20 cellular contexts compared by ENCODE assay signal in the genomic region with DNA sequence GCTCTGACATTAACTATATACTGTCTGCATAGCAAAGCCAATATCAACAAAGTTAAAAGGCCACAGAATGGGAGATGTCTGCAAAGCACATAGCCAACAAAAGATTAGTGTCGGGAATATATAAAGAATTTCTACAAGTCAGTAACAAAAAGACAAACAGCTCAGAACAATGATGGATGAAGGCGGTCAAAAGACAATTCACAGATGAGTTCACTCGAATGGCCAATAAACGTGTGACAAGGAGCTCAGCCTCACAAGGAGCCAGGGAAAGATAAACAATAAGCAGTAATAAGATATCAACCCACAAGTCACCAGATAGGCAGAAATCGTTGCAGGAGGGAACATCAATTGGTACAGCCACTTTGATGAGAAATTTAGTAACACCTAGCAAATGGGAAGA.
DNase-seq lines count a peak whose midpoint lies in the region; ATAC-seq and TF ChIP-seq lines count a peak whose summit lies in the region.
"Had no signal": no experiment of that assay in that cellular context is flagged by ENCODE, and none has a peak within 500 bp of the region (broad histone marks: within the 10 kb centered on the region; RNA-seq: fewer than 3 reads in every experiment).

No MANE protein-coding gene starts in this region.

- H3F3A ChIP-seq in neural progenitor cell (ENCODE audit: low read depth) = no peaks in the 10 kb centered on the region
- H3F3A ChIP-seq in MM.1S (ENCODE audit: insufficient read depth, low read length) = no peaks in the 10 kb centered on the region

- H3K27me3 ChIP-seq in neural progenitor cell = no peaks in the 10 kb centered on the region
- no peaks in the 10 kb centered on the region for H3K27me3 ChIP-seq in tibial nerve
- H3K27me3 ChIP-seq in MM.1S (replicated peaks; ENCODE audit: insufficient read depth, low read length) = no peaks in the 10 kb centered on the region
- H3K27me3 ChIP-seq: BLaER1 had no signal

- CTCF ChIA-PET in RWPE1 (lab: Yijun Ruan, JAX) = no interaction called here

- WGBS in tibial nerve, 2 donors = 47 to 67% methylated on average over 5 of the region's 5 CpGs

- TF ChIP-seq POLR2A in tibial nerve (IDR thresholded peaks at IDR 0.05) = no peak

- H3K36me3 ChIP-seq in neural progenitor cell (no peaks in the 10 kb centered on the region), tibial nerve (no peaks in the 10 kb centered on the region), MM.1S (replicated peaks; ENCODE audit: insufficient read depth, low read length) (no peaks in the 10 kb centered on the region)
- H3K36me3 ChIP-seq: BLaER1 had no signal

- H3K9me3 Mint-ChIP-seq in neural progenitor cell = no peaks in the 10 kb centered on the region
- H3K9me3 Mint-ChIP-seq: CD8-positive, alpha-beta T cell; H9 had no signal

- H3K4me1 Mint-ChIP-seq in neural progenitor cell = peaks cover 4% of the 10 kb centered on the region
- H3K4me1 Mint-ChIP-seq: B cell; CD4-positive, CD25-positive, alpha-beta regulatory T cell; GM23338; H9 had no signal

- H3K4me1 ChIP-seq in neural progenitor cell (peaks cover 10% of the 10 kb centered on the region), tibial nerve (no peaks in the 10 kb centered on the region), MM.1S (ENCODE audit: low read length) (no peaks in the 10 kb centered on the region)
- H3K4me1 ChIP-seq: BLaER1, Caco-2 had no signal

- no peak overlapping the region for H3K27ac Mint-ChIP-seq in neural progenitor cell
- H3K27ac Mint-ChIP-seq: B cell; CD4-positive, CD25-positive, alpha-beta regulatory T cell; CD8-positive, alpha-beta T cell; GM23338; H9; HFFc6 had no signal

- H3K36me3 Mint-ChIP-seq in neural progenitor cell = no peaks in the 10 kb centered on the region
- H3K36me3 Mint-ChIP-seq: CD4-positive, CD25-positive, alpha-beta regulatory T cell; CD8-positive, alpha-beta T cell had no signal

- no peak overlapping the region for H2AFZ ChIP-seq in neural progenitor cell (replicated peaks)
- no peak overlapping the region for H2AFZ ChIP-seq in MM.1S (ENCODE audit: low read length)
- H2AFZ ChIP-seq: GM23338 had no signal

- H3K4me3 Mint-ChIP-seq in neural progenitor cell = no peak overlapping the region
- H3K4me3 Mint-ChIP-seq: B cell; CD4-positive, CD25-positive, alpha-beta regulatory T cell; CD8-positive, alpha-beta T cell; GM23338; H9; HFFc6 had no signal

- H3K4me3 ChIP-seq in neural progenitor cell = no peak overlapping the region
- H3K4me3 ChIP-seq in tibial nerve = no peak overlapping the region
- H3K4me3 ChIP-seq in MM.1S (ENCODE audit: low read length) = no peak overlapping the region
- H3K4me3 ChIP-seq: BLaER1, GM23338 had no signal

- H3K27ac ChIP-seq in neural progenitor cell = no peak overlapping the region
- H3K27ac ChIP-seq in tibial nerve = no peak overlapping the region
- no peak overlapping the region for H3K27ac ChIP-seq in MM.1S (ENCODE audit: low read length)
- H3K27ac ChIP-seq in RWPE1 = no peak overlapping the region
- H3K27ac ChIP-seq: BLaER1, C4-2B had no signal

- POLR2A ChIA-PET in RWPE1 (lab: Yijun Ruan, JAX; ENCODE audit: low non-redundant PET) = no interaction called here

- no peak for ATAC-seq in GM18873 (IDR thresholded peaks at IDR 0.05; ENCODE audit: low FRiP score, unreplicated experiment)
- ATAC-seq: CD8-positive, alpha-beta T cell; GM23338; HCT116 had no signal

- H3K9me3 ChIP-seq in neural progenitor cell (ENCODE audit: low read depth) (no peaks in the 10 kb centered on the region), tibial nerve (peaks cover 0 to 6% (median 0%) of the 10 kb centered on the region in 4 donors), MM.1S (replicated peaks; ENCODE audit: insufficient read depth, low read length) (no peaks in the 10 kb centered on the region)
- H3K9me3 ChIP-seq: BLaER1, Caco-2 had no signal

- H4K20me1 ChIP-seq in neural progenitor cell (ENCODE audit: low read depth) (no peaks in the 10 kb centered on the region), MM.1S (ENCODE audit: insufficient read depth, low read length) (no peaks in the 10 kb centered on the region)
- H4K20me1 ChIP-seq: BLaER1 had no signal

- no peaks in the 10 kb centered on the region for H3K79me2 ChIP-seq in neural progenitor cell (ENCODE audit: low read depth)
- H3K79me2 ChIP-seq in MM.1S (ENCODE audit: low read length) = no peaks in the 10 kb centered on the region

- H3K9ac ChIP-seq in neural progenitor cell (no peak overlapping the region), MM.1S (ENCODE audit: low read length) (no peak overlapping the region)
- H3K9ac ChIP-seq: BLaER1 had no signal

- H3K4me2 ChIP-seq in neural progenitor cell = peak overlapping the region; percentile 45
- no peak overlapping the region for H3K4me2 ChIP-seq in MM.1S (ENCODE audit: low read depth, low read length)
- H3K4me2 ChIP-seq: BLaER1, GM23338 had no signal

- no peak for TF ChIP-seq EP300 in tibial nerve (IDR thresholded peaks at IDR 0.05)

- no peak for TF ChIP-seq CTCF in neural progenitor cell (IDR thresholded peaks at IDR 0.05)
- no peak for TF ChIP-seq CTCF in tibial nerve (IDR thresholded peaks at IDR 0.05)
- no peak for TF ChIP-seq CTCF in MM.1S (IDR thresholded peaks at IDR 0.05; ENCODE audit: low read length)
- no peak for TF ChIP-seq CTCF in RWPE1 (conservative IDR thresholded peaks at IDR 0.05; ENCODE audit: low read depth)

- no peaks in the 10 kb centered on the region for H3K27me3 Mint-ChIP-seq in neural progenitor cell (ENCODE audit: insufficient read depth, low read depth)
- H3K27me3 Mint-ChIP-seq: CD4-positive, CD25-positive, alpha-beta regulatory T cell had no signal

- DNase-seq in NCI-H187 treated with DMSO at 0.1 percent for 48 hours (lab: John Stamatoyannopoulos, UW) (peak; percentile 19), OCI-M1 (lab: John Stamatoyannopoulos, UW) (peak; percentile 1), neural progenitor cell (ENCODE audit: low spot score) (peak; percentile 52), retina (peak; percentile 21), tibial nerve (ENCODE audit: low spot score in 2 of 2) (no peak), MM.1S (no peak), RWPE1 (ENCODE audit: low spot score) (no peak)
- DNase-seq: Caco-2; CD4-positive, CD25-positive, alpha-beta regulatory T cell; CD8-positive, alpha-beta T cell; DMS153; DND-41; H9; HFFc6 had no signal

- H3K9me2 ChIP-seq in MM.1S (replicated peaks; ENCODE audit: insufficient read depth, low read length) = no peaks in the 10 kb centered on the region

Comparison
In these comparisons a context has a peak if more than half of its experiments do, and no peak if none do; other contexts are left out.
1. DNase-seq: peak in NCI-H187 treated with DMSO at 0.1 percent for 48 hours (single experiment), OCI-M1 (single experiment), neural progenitor cell (single experiment) and retina (single experiment); none in tibial nerve (0 of 2), MM.1S (single experiment) and RWPE1 (single experiment).